ENCODE assay signal across 20 cellular contexts in genomic region chr9:97735070-97735600, GRCh38. TPM values are rescaled to one million over a fixed set of nuclear protein-coding genes. Genes with fewer than 3 reads are reported as not detected.
DNase-seq lines count a peak whose midpoint lies in the region; ATAC-seq, FAIRE-seq and TF ChIP-seq lines count a peak whose summit lies in the region.
"Had no signal": no experiment of that assay in that cellular context is flagged by ENCODE, and none has a peak within 500 bp of the region (broad histone marks: within the 10 kb centered on the region; RNA-seq: fewer than 3 reads in every experiment).

No MANE protein-coding gene starts in this region.

- no peaks in the 10 kb centered on the region for H3K9me3 Mint-ChIP-seq in activated CD8-positive, alpha-beta memory T cell treated with anti-CD3 and anti-CD28 coated beads, Interleukin-2, amount 10 ng/mL, durations not matched to agents 7 days and 5 days (ENCODE audit: low read depth)
- H3K9me3 Mint-ChIP-seq: HFFc6 had no signal

- H3K36me3 ChIP-seq in bronchial epithelial cell (ENCODE audit: control insufficient read depth, insufficient read depth, low read length) (no peaks in the 10 kb centered on the region), thyroid gland (no peaks in the 10 kb centered on the region), left lung (no peaks in the 10 kb centered on the region)
- H3K36me3 ChIP-seq: Peyer's patch had no signal

- DNase-seq in DMS53 treated with DMSO at 0.1 percent for 48 hours (lab: John Stamatoyannopoulos, UW; ENCODE audit: unreplicated experiment) (peak; percentile 17), NCI-H187 (lab: John Stamatoyannopoulos, UW) (peak; percentile 11 to 50), bronchial epithelial cell (ENCODE audit: low read depth) (peak; percentile 58), thyroid gland (peak; percentile 90 to 91), left lung (no peak), NCI-H2029 treated with DMSO at 0.1 percent for 48 hours (lab: John Stamatoyannopoulos, UW) (no peak)
- no peak for DNase-seq in activated CD8-positive, alpha-beta memory T cell treated with anti-CD3 and anti-CD28 coated beads, Interleukin-2, amount 10 ng/mL, durations not matched to agents 7 days and 5 days
- DNase-seq: AML-193; Caco-2; H7; HFFc6; KG1; NCI-H1417 treated with DMSO at 0.1 percent for 48 hours; NCI-H2029; NCI-H2227 treated with DMSO at 0.1 percent for 48 hours; NCI-H526 treated with DMSO at 0.1 percent for 48 hours; NK-92 treated with Interleukin-12 subunit alpha and Interleukin-12 subunit beta, amount 100 ng/mL, for 24 hours; Peyer's patch; T-helper 17 cell had no signal

- 35 to 40% methylated on average over 7 of the region's 7 CpGs for WGBS in thyroid gland, 2 donors

- no peaks in the 10 kb centered on the region for H3K27me3 ChIP-seq in bronchial epithelial cell (ENCODE audit: control insufficient read depth, insufficient read depth, low read length)
- no peaks in the 10 kb centered on the region for H3K27me3 ChIP-seq in thyroid gland
- H3K27me3 ChIP-seq in left lung, result peaks cover 0 to 29% of the 10 kb centered on the region in 2 donors

- H3K36me3 Mint-ChIP-seq in activated CD8-positive, alpha-beta memory T cell treated with anti-CD3 and anti-CD28 coated beads, Interleukin-2, amount 10 ng/mL, durations not matched to agents 7 days and 5 days, result no peaks in the 10 kb centered on the region

- intact Hi-C loops in thyroid gland (cut with DNase I) (no loop called here), left lung (cut with DNase I) (no loop called here)

- no peak overlapping the region for H3K4me3 Mint-ChIP-seq in activated CD8-positive, alpha-beta memory T cell treated with anti-CD3 and anti-CD28 coated beads, Interleukin-2, amount 10 ng/mL, durations not matched to agents 7 days and 5 days
- H3K4me3 Mint-ChIP-seq: HFFc6, T-helper 17 cell had no signal

- peak; percentile 62 for FAIRE-seq in bronchial epithelial cell (lab: Jason Lieb, UNC)
- FAIRE-seq: GM12891 had no signal

- no peak for TF ChIP-seq CTCF in bronchial epithelial cell (IDR thresholded peaks at IDR 0.05; ENCODE audit: insufficient read depth, low read length, severe bottlenecking)
- TF ChIP-seq CTCF in thyroid gland (IDR thresholded peaks at IDR 0.05), result no peak
- no peak for TF ChIP-seq CTCF in left lung (IDR thresholded peaks at IDR 0.05)

- H3K4me1 ChIP-seq in thyroid gland (peaks cover 25 to 28% of the 10 kb centered on the region in 2 donors), left lung (no peaks in the 10 kb centered on the region)
- H3K4me1 ChIP-seq: Peyer's patch had no signal

- H3K27ac ChIP-seq in thyroid gland (peak overlapping the region; percentile 40 to 56 (median 55)), left lung (no peak overlapping the region)
- H3K27ac ChIP-seq: Peyer's patch had no signal

- H3K27me3 Mint-ChIP-seq in activated CD8-positive, alpha-beta memory T cell treated with anti-CD3 and anti-CD28 coated beads, Interleukin-2, amount 10 ng/mL, durations not matched to agents 7 days and 5 days, result peaks cover 18% of the 10 kb centered on the region

- no peak overlapping the region for H3K27ac Mint-ChIP-seq in activated CD8-positive, alpha-beta memory T cell treated with anti-CD3 and anti-CD28 coated beads, Interleukin-2, amount 10 ng/mL, durations not matched to agents 7 days and 5 days
- H3K27ac Mint-ChIP-seq: HFFc6, T-helper 17 cell had no signal

- no peaks in the 10 kb centered on the region for H3K4me1 Mint-ChIP-seq in activated CD8-positive, alpha-beta memory T cell treated with anti-CD3 and anti-CD28 coated beads, Interleukin-2, amount 10 ng/mL, durations not matched to agents 7 days and 5 days
- H3K4me1 Mint-ChIP-seq: T-helper 17 cell had no signal

- no peaks in the 10 kb centered on the region for H3K9me3 ChIP-seq in thyroid gland
- H3K9me3 ChIP-seq in left lung, result no peaks in the 10 kb centered on the region
- H3K9me3 ChIP-seq: Caco-2, Peyer's patch had no signal

- peak in 1 of 2 donors; percentile 26 for TF ChIP-seq POLR2A in thyroid gland (IDR thresholded peaks at IDR 0.05)

- CTCF ChIA-PET in activated CD8-positive, alpha-beta memory T cell treated with anti-CD3 and anti-CD28 coated beads, Interleukin-2, amount 10 ng/mL, durations not matched to agents 7 days and 5 days (lab: Charles Lee), result interaction anchor here (1.3 kb wide), 1 partner anchor 165 kb away, joined by 3 read pairs; no protein-coding TSS in a partner anchor

- no peak overlapping the region for H3K4me3 ChIP-seq in bronchial epithelial cell (ENCODE audit: low read depth, low read length)
- H3K4me3 ChIP-seq in thyroid gland (replicated peaks in 1 of 3), result no peak overlapping the region
- no peak overlapping the region for H3K4me3 ChIP-seq in left lung
- H3K4me3 ChIP-seq: Peyer's patch had no signal

- no peak for ATAC-seq in activated CD8-positive, alpha-beta memory T cell treated with anti-CD3 and anti-CD28 coated beads, Interleukin-2, amount 10 ng/mL, durations not matched to agents 7 days and 5 days
- ATAC-seq in left lung, result no peak
- ATAC-seq: T-helper 17 cell had no signal

RNA-seq across cellular contexts. Expression of gene XPA, which starts 38.0 kb away (rescaled TPM):
- total RNA-seq in bronchial epithelial cell (4.2 and 7.8 TPM in 2 replicates), thyroid gland (10 to 100 TPM; 25.6 to 42.5 (median 35.8) TPM), left lung (10 to 100 TPM in 1 of 2 donors, 1 to 10 TPM in 1; 9.2 to 10.3 TPM)
- 10 to 100 TPM in 1 of 2 experiments, 1 to 10 TPM in 1; 7.8 to 11.8 TPM for total RNA-seq in activated CD8-positive, alpha-beta memory T cell treated with anti-CD3 and anti-CD28 coated beads, Interleukin-2, amount 10 ng/mL, durations not matched to agents 7 days and 5 days

Comparison
In these comparisons a context has a peak if more than half of its experiments do, and no peak if none do; other contexts are left out.
1. DNase-seq: peak in DMS53 treated with DMSO at 0.1 percent for 48 hours (single experiment), NCI-H187 (2 of 2), bronchial epithelial cell (single experiment) and thyroid gland (2 of 2); none in activated CD8-positive, alpha-beta memory T cell treated with anti-CD3 and anti-CD28 coated beads, Interleukin-2, amount 10 ng/mL, durations not matched to agents 7 days and 5 days (single experiment), left lung (0 of 2) and NCI-H2029 treated with DMSO at 0.1 percent for 48 hours (single experiment).
2. H3K27ac ChIP-seq: peak in thyroid gland (3 of 3); none in left lung (0 of 2).